ENCODE assay signal across 8 cellular contexts in the genomic region with DNA sequence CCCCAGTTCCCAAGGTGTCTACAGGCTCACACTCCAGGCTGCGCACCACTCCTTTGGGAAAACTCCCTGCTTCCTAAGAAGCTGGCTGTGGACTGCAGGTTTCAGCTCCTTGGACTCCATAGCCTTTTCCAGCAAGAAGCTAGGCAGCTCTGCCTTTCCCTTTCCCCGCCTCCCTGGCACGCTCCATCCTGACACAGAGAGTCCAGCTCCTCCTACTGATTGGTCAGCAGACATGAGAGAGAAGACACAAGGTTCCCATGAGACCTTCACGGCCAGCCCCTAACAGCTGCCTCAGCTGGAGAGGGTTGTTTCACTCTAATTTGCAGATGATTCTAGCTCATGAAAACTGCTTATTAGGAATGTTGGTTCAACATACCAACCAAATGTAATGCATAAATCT. TPM values are rescaled to one million over a fixed set of nuclear protein-coding genes. Genes with fewer than 3 reads are reported as not detected.
DNase-seq lines count a peak whose midpoint lies in the region; TF ChIP-seq lines count a peak whose summit lies in the region.

No MANE protein-coding gene starts in this region.

- TF ChIP-seq CTCF in osteoblast (IDR thresholded peaks at IDR 0.05; ENCODE audit: extremely low read depth, low read depth, low read length) (no peak), GM13976 (IDR thresholded peaks at IDR 0.05; ENCODE audit: borderline replicate concordance, control extremely low read depth, extremely low read depth, insufficient read depth, missing control alignments) (no peak)

- peaks cover 34% of the 10 kb centered on the region for H3K4me1 ChIP-seq in osteoblast (ENCODE audit: insufficient read depth, low read length)

- no peaks in the 10 kb centered on the region for H3K36me3 ChIP-seq in osteoblast (ENCODE audit: insufficient read depth, low read length)

- H3K9me3 ChIP-seq in osteoblast (ENCODE audit: low read depth, low read length), result no peaks in the 10 kb centered on the region

- peaks cover 13% of the 10 kb centered on the region for H3K79me2 ChIP-seq in osteoblast (ENCODE audit: insufficient read depth, low read length)

- DNase-seq in Caki2 (ENCODE audit: low read depth), result peak; percentile 45
- DNase-seq in NCI-H524 (lab: John Stamatoyannopoulos, UW), result peak; percentile 48 to 86
- peak; percentile 96 for DNase-seq in fibroblast of peridontal ligament (ENCODE audit: extremely low read depth)
- peak; percentile 98 for DNase-seq in osteoblast (ENCODE audit: insufficient read length, low spot score, missing footprints)
- no peak for DNase-seq in GM13976 (ENCODE audit: low spot score)
- no peak for DNase-seq in KG1 (lab: John Stamatoyannopoulos, UW)
- no peak for DNase-seq in GM19240 (ENCODE audit: insufficient read length, low spot score)
- DNase-seq in central memory CD4-positive, alpha-beta T cell, result no peak

- peak overlapping the region; percentile 72 for H2AFZ ChIP-seq in osteoblast (ENCODE audit: low read length)

- no peak overlapping the region for H3K4me3 ChIP-seq in osteoblast (ENCODE audit: insufficient read depth, low read length)

- peak overlapping the region; percentile 4 for H3K27ac ChIP-seq in osteoblast (ENCODE audit: low read depth, low read length)

- peak overlapping the region; percentile 38 for H3K4me2 ChIP-seq in osteoblast (ENCODE audit: insufficient read depth, low read length)

- H4K20me1 ChIP-seq in osteoblast (ENCODE audit: insufficient read depth, low read length), result no peaks in the 10 kb centered on the region

- in situ Hi-C loops in Caki2 (cut with HindIII; ENCODE audit: low pct_unique_long_range_greater_than_20kb, low sequenced_read_pairs), result no loop called here
- in situ Hi-C loops in GM13976 (cut with MboI; ENCODE audit: low sequenced_read_pairs, unreplicated experiment), result no loop called here

- H3K27me3 ChIP-seq in osteoblast (ENCODE audit: insufficient read depth, low read length), result no peaks in the 10 kb centered on the region

RNA-seq across cellular contexts. Expression of a gene that starts 27.6 kb away (rescaled TPM):
- total RNA-seq in Caki2 (2014; rRNA removed; shearing (Covaris generic); ENCODE audit: low replicate concordance), result 0.17 and 0.70 TPM in 2 replicates
- 63.3 and 76.9 TPM in 2 replicates for total RNA-seq in osteoblast

Comparison
In these comparisons a context has a peak if more than half of its experiments do, and no peak if none do; other contexts are left out.
1. DNase-seq: peak in Caki2 (single experiment), NCI-H524 (2 of 2), fibroblast of peridontal ligament (single experiment) and osteoblast (single experiment); none in GM13976 (single experiment), KG1 (single experiment), GM19240 (single experiment) and central memory CD4-positive, alpha-beta T cell (single experiment).
2. RNA of a gene that starts 27.6 kb away (total RNA-seq): 63.3 to 76.9 TPM in osteoblast; 0.17 to 0.70 TPM in Caki2; every median in the first group is over 10 times any median in the second.